ENCODE assay signal across 12 cellular contexts in the genomic region with DNA sequence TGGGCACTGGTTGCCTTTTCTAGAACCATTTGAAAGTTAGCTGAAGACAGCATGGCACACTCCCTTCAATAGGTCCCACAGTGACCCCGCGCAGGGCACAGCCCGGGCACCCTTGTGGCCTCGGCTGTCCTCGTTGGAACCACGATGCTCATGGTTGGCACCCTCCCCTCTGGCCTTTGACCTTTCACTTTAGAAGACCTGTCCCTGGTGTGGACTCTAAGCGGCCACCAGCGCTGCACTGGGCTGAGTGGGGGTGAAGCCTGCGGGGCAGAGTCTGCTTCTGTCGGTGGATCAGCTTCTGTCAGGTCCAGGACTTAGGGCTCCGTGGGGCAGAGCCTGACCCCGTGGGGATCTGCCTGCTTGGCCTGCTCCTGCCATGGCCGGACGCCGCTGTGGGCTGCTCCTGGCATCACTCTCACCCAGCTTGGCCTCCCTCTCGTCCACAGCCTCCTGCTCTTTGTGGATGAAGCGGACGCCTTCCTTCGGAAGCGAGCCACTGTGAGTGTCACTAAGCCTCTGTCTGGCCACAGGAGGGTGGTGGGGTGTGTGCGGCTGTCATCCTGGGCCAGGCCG. TPM values are rescaled to one million over a fixed set of nuclear protein-coding genes. Genes with fewer than 3 reads are reported as not detected.
A peak's percentile ranks its signal among the peaks of the same experiment; 100 is the strongest.
DNase-seq lines count a peak whose midpoint lies in the region; ATAC-seq and TF ChIP-seq lines count a peak whose summit lies in the region.
"Not testable (repeated sequence)": the region's sequence is repeated elsewhere in the genome, so short reads cannot be mapped to it uniquely, and the experiment has no call there.
"Had no signal": no experiment of that assay in that cellular context is flagged by ENCODE, and none has a peak within 500 bp of the region (broad histone marks: within the 10 kb centered on the region; RNA-seq: fewer than 3 reads in every experiment).

No MANE protein-coding gene starts in this region.

- H2AFZ ChIP-seq in neural progenitor cell (replicated peaks); osteoblast (ENCODE audit: low read length): not testable (repeated sequence)

- not testable (repeated sequence) for H3K36me3 Mint-ChIP-seq in neural progenitor cell

- not testable (repeated sequence) for H3K9me3 ChIP-seq in liver (ENCODE audit: control insufficient read depth in 4 of 4, low read length in 3 of 4); neural progenitor cell (ENCODE audit: low read depth); osteoblast (ENCODE audit: low read depth, low read length)

- H3K4me2 ChIP-seq in neural progenitor cell; osteoblast (ENCODE audit: insufficient read depth, low read length): not testable (repeated sequence)

- H3K27ac Mint-ChIP-seq in neural progenitor cell: peak overlapping the region; percentile 29

- H3K79me2 ChIP-seq in neural progenitor cell (ENCODE audit: low read depth); osteoblast (ENCODE audit: insufficient read depth, low read length): not testable (repeated sequence)

- H3K4me3 Mint-ChIP-seq in neural progenitor cell: not testable (repeated sequence)

- H3F3A ChIP-seq in neural progenitor cell (ENCODE audit: low read depth): not testable (repeated sequence)

- H3K4me3 ChIP-seq in liver (ENCODE audit: low read depth in 1 of 3, low read length in 3 of 3); neural progenitor cell; osteoblast (ENCODE audit: insufficient read depth, low read length): not testable (repeated sequence)

- H3K36me3 ChIP-seq in liver (ENCODE audit: control insufficient read depth in 4 of 4, insufficient read depth in 3 of 4, low read depth in 1 of 4, low read length in 3 of 4); neural progenitor cell; osteoblast (ENCODE audit: insufficient read depth, low read length): not testable (repeated sequence)

- H4K20me1 ChIP-seq in neural progenitor cell (ENCODE audit: low read depth); osteoblast (ENCODE audit: insufficient read depth, low read length): not testable (repeated sequence)

- not testable (repeated sequence) for H3K9me3 Mint-ChIP-seq in neural progenitor cell

- WGBS in liver: 59% methylated on average over 18 of the region's 22 CpGs

- not testable (repeated sequence) for TF ChIP-seq RAD21 in liver (IDR thresholded peaks at IDR 0.05)

- ATAC-seq in left lobe of liver: peak; percentile 93

- not testable (repeated sequence) for H3K4me1 Mint-ChIP-seq in neural progenitor cell

- not testable (repeated sequence) for H3K27ac ChIP-seq in liver (ENCODE audit: low read depth in 1 of 2, low read length in 2 of 2); neural progenitor cell; osteoblast (ENCODE audit: low read depth, low read length)

- not testable (repeated sequence) for H3K4me1 ChIP-seq in liver (ENCODE audit: control insufficient read depth in 4 of 4, insufficient read depth in 4 of 4, low read length in 3 of 4); neural progenitor cell; osteoblast (ENCODE audit: insufficient read depth, low read length)

- H3K27me3 ChIP-seq in liver (ENCODE audit: control insufficient read depth in 4 of 4, insufficient read depth in 4 of 4, low read length in 3 of 4); neural progenitor cell; osteoblast (ENCODE audit: insufficient read depth, low read length): not testable (repeated sequence)

- peak; percentile 2 for DNase-seq in AG20443 (ENCODE audit: low spot score)
- peak; percentile 72 for DNase-seq in left lobe of liver (ENCODE audit: low spot score)
- DNase-seq in neural progenitor cell (ENCODE audit: low spot score): not testable (repeated sequence)
- DNase-seq in osteoblast (ENCODE audit: insufficient read length, low spot score, missing footprints): peak; percentile 21

- not testable (repeated sequence) for H3K27me3 Mint-ChIP-seq in neural progenitor cell (ENCODE audit: insufficient read depth, low read depth)

- H3K9ac ChIP-seq in liver (ENCODE audit: low read depth in 1 of 2, low read length in 2 of 2); neural progenitor cell: not testable (repeated sequence)

- TF ChIP-seq CTCF in liver (IDR thresholded peaks at IDR 0.05; ENCODE audit: low read depth, low read length, missing input control); neural progenitor cell (IDR thresholded peaks at IDR 0.05); osteoblast (IDR thresholded peaks at IDR 0.05; ENCODE audit: extremely low read depth, low read depth, low read length): not testable (repeated sequence)

TF ChIP-seq in liver, 16 proteins besides CTCF, POLR2A, EP300 and RAD21:
- peak; percentile 31 for TF ChIP-seq SP1 (IDR thresholded peaks at IDR 0.05)
- peak in 1 of 2 donors; percentile 64 for TF ChIP-seq RXRA (IDR thresholded peaks at IDR 0.05)
- peak; percentile 47 to 70 for TF ChIP-seq HNF4A (conservative IDR thresholded peaks at IDR 0.05)
- peak; percentile 49 for TF ChIP-seq NR2F2 (IDR thresholded peaks at IDR 0.05)

RNA-seq across cellular contexts. Expression of a gene that starts 7.3 kb away (rescaled TPM):
- total RNA-seq in left lobe of liver (2.9 TPM), liver (1 to 10 TPM in 1 of 2 donors, under 1 TPM in 1; 0.19 to 1.3 TPM), neural progenitor cell (ENCODE audit: low replicate concordance) (not detected in 2 replicates), osteoblast (under 0.01 and 0.59 TPM in 2 replicates)
- 1 to 10 TPM in 1 of 2 donors, under 1 TPM in 1; 0.51 to 4.8 TPM for polyA plus RNA-seq in liver
- total RNA-seq: A172 had no signal
- polyA plus RNA-seq: A549, CD14-positive monocyte had no signal

RNA-seq across cellular contexts. Expression of a gene that starts 14.8 kb away (rescaled TPM):
- total RNA-seq in left lobe of liver (16.0 TPM), liver (10 to 100 TPM in 1 of 2 donors, 1 to 10 TPM in 1; 9.3 to 14.3 TPM), neural progenitor cell (ENCODE audit: low replicate concordance) (9.3 and 21.1 TPM in 2 replicates), osteoblast (10.6 and 14.5 TPM in 2 replicates)
- 10 to 100 TPM in 1 of 2 donors, 1 to 10 TPM in 1; 6.4 to 11.3 TPM for polyA plus RNA-seq in liver

RNA-seq across cellular contexts. Expression of a gene that starts 21.3 kb away (rescaled TPM):
- total RNA-seq in left lobe of liver (91.0 TPM), liver (10 to 100 TPM; 22.8 to 41.6 TPM), neural progenitor cell (ENCODE audit: low replicate concordance) (2.4 and 7.0 TPM in 2 replicates), osteoblast (2.4 and 4.3 TPM in 2 replicates)
- polyA plus RNA-seq in liver: 10 to 100 TPM; 18.3 to 81.3 TPM
- total RNA-seq: CD4-positive, alpha-beta memory T cell; CD4-positive, CD25-positive, alpha-beta regulatory T cell had no signal
- polyA plus RNA-seq: CD14-positive monocyte; CD4-positive, alpha-beta memory T cell; CD4-positive, CD25-positive, alpha-beta regulatory T cell; CD8-positive, alpha-beta memory T cell had no signal

RNA-seq across cellular contexts. Expression of a gene that starts 35.7 kb away (rescaled TPM):
- total RNA-seq in left lobe of liver (1.0 TPM), liver (under 1 TPM; 0.14 to 0.17 TPM), neural progenitor cell (ENCODE audit: low replicate concordance) (0.15 and 1.7 TPM in 2 replicates), osteoblast (1.2 and 1.8 TPM in 2 replicates)
- polyA plus RNA-seq in liver: under 1 TPM; 0.30 to 0.31 TPM
- total RNA-seq: A172; CD4-positive, alpha-beta memory T cell; CD4-positive, CD25-positive, alpha-beta regulatory T cell; CD8-positive, alpha-beta memory T cell; Daoy had no signal
- polyA plus RNA-seq: CD14-positive monocyte; CD4-positive, alpha-beta memory T cell; CD8-positive, alpha-beta memory T cell had no signal

RNA-seq across cellular contexts. Expression of a gene that starts 49.7 kb away (rescaled TPM):
- 52.9 TPM for total RNA-seq in left lobe of liver
- total RNA-seq in liver: 10 to 100 TPM; 47.8 to 47.9 TPM
- polyA plus RNA-seq in liver: 100 to 1,000 TPM; 100 to 170 TPM
- 89.0 and 96.1 TPM in 2 replicates for total RNA-seq in neural progenitor cell (ENCODE audit: low replicate concordance)
- total RNA-seq in osteoblast: 53.9 and 58.9 TPM in 2 replicates
